Comparison of ENCODE assay signal across 18 cellular contexts in genomic region chr20:57756213-57756612, GRCh38. TPM values are rescaled to one million over a fixed set of nuclear protein-coding genes. Genes with fewer than 3 reads are reported as not detected.
"Had no signal": no experiment of that assay in that cellular context is flagged by ENCODE, and none has a peak within 500 bp of the region (broad histone marks: within the 10 kb centered on the region; RNA-seq: fewer than 3 reads in every experiment).

No MANE protein-coding gene starts in this region.

- H3K36me3 ChIP-seq: colonic mucosa, neutrophil, suprapubic skin, thyroid gland, upper lobe of right lung, vagina had no signal

- H3K36me3 Mint-ChIP-seq: immature natural killer cell; naive thymus-derived CD8-positive, alpha-beta T cell had no signal

- DNase-seq: colonic mucosa; dermis blood vessel endothelial cell; erythroblast; foreskin keratinocyte; immature natural killer cell; kidney; left cardiac atrium; left ventricle myocardium superior; mucosa of descending colon; naive thymus-derived CD8-positive, alpha-beta T cell; small intestine; stimulated activated CD4-positive, alpha-beta T cell treated with anti-CD3 and anti-CD28 coated beads, Interleukin-2, amount 100 ng/mL, for 48 hours; stimulated activated naive CD4-positive, alpha-beta T cell treated with Interleukin-2 at 50 U/mL for 16 hours; thyroid gland; upper lobe of right lung had no signal

- H3K4me3 ChIP-seq: colonic mucosa, mucosa of descending colon, suprapubic skin, thyroid gland, upper lobe of right lung, vagina had no signal

- H3K4me1 ChIP-seq: colonic mucosa, foreskin keratinocyte, suprapubic skin, thyroid gland, upper lobe of right lung, vagina had no signal

- H3K4me1 Mint-ChIP-seq: immature natural killer cell; naive thymus-derived CD8-positive, alpha-beta T cell had no signal

- H3K9me3 ChIP-seq: colonic mucosa, mucosa of descending colon, neutrophil, suprapubic skin, thyroid gland, upper lobe of right lung, vagina had no signal

- H3K27ac ChIP-seq: colonic mucosa, foreskin keratinocyte, neutrophil, suprapubic skin, thyroid gland, upper lobe of right lung, vagina had no signal

- H3K27ac Mint-ChIP-seq: immature natural killer cell; naive thymus-derived CD8-positive, alpha-beta T cell had no signal

- H3K27me3 ChIP-seq: colonic mucosa, neutrophil, thyroid gland, upper lobe of right lung, vagina had no signal

- H3K4me3 Mint-ChIP-seq: immature natural killer cell; naive thymus-derived CD8-positive, alpha-beta T cell had no signal

RNA-seq across cellular contexts. Expression of gene PMEPA1, which starts 46.4 kb away (rescaled TPM):
- polyA plus RNA-seq: immature natural killer cell had no signal
